19 cellular contexts compared by ENCODE assay signal in the genomic region with DNA sequence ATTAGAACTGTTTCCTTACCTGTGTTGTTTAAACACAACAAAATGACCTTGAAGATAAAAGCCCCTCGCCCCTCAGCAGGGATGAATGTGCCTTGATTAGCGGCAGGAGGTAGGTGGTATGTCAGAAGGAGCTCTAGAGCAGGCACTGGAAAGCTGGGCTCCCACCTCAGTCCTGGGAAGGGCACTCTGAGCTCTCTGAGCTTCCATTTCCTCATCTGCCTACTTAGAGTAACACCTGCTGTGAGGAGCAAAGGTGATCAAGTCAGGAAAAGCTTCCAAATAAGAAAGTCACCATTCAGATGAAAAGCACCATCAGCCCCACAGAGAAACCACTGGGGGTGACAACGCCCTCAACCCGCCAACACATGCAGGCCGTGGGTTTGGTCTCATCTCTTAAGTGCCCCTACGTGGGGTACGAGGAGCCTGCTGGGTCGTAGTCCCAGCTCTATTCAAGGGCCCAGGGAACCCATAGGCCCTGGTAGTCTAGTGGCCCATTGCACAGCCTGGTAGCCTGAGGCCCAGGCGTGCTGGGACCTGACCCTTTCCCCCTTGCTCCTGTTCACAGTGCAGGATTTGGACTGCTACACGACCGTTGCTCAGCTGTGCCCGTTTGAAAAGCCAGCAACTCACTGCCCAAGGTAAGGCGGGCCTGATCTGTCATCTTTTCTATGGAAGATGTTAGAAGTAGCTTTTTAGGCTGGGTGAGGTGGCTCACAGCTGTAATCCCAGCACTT. TPM values are rescaled to one million over a fixed set of nuclear protein-coding genes. Genes with fewer than 3 reads are reported as not detected.
A peak's percentile ranks its signal among the peaks of the same experiment; 100 is the strongest.
DNase-seq lines count a peak whose midpoint lies in the region; ATAC-seq, FAIRE-seq and TF ChIP-seq lines count a peak whose summit lies in the region.
"Had no signal": no experiment of that assay in that cellular context is flagged by ENCODE, and none has a peak within 500 bp of the region (broad histone marks: within the 10 kb centered on the region; RNA-seq: fewer than 3 reads in every experiment).

No MANE protein-coding gene starts in this region.

- H3K79me1 ChIP-seq in IMR-90 (ENCODE audit: low read depth in 1 of 2, low read length in 2 of 2) (no peaks in the 10 kb centered on the region), H1 (ENCODE audit: low read depth, low read length) (no peaks in the 10 kb centered on the region)

- H3K4me2 ChIP-seq in IMR-90 (ENCODE audit: low read depth, low read length) (no peak overlapping the region), H1 (ENCODE audit: insufficient read depth in 1 of 2, low read depth in 2 of 2, low read length in 2 of 2) (no peak overlapping the region)

- peaks cover 14% of the 10 kb centered on the region for H3K27me3 Mint-ChIP-seq in activated naive CD4-positive, alpha-beta T cell treated with anti-CD3 and anti-CD28 coated beads, Interleukin-2, amount 10 ng/mL, durations not matched to agents 7 days and 5 days
- H3K27me3 Mint-ChIP-seq: CD4-positive, alpha-beta T cell had no signal

- H4K20me1 ChIP-seq in IMR-90 (ENCODE audit: insufficient read depth, low read length) (no peaks in the 10 kb centered on the region), H1 (replicated peaks in 1 of 2; ENCODE audit: control insufficient read depth in 1 of 2, insufficient read depth in 2 of 2, low read length in 2 of 2) (peaks cover 0 to 1% of the 10 kb centered on the region in 2 experiments)

- H2BK120ac ChIP-seq in IMR-90 (ENCODE audit: low read depth, low read length) (no peak overlapping the region), H1 (replicated peaks; ENCODE audit: low read depth, low read length) (no peak overlapping the region)

- H3K9me1 ChIP-seq in IMR-90 (ENCODE audit: insufficient read depth, low read length) = peaks cover 3% of the 10 kb centered on the region

- CTCF ChIA-PET in IMR-90 (lab: Yijun Ruan, JAX) (no interaction called here), H1 (lab: Charles Lee; ENCODE audit: partially characterized antibody) (interaction anchor here (0.6 to 3.9 kb wide), 12 partner anchors 8 to 123 kb away, joined by 3 to 14 read pairs (median 3); no protein-coding TSS in a partner anchor)
- CTCF ChIA-PET in activated naive CD4-positive, alpha-beta T cell treated with anti-CD3 and anti-CD28 coated beads, Interleukin-2, amount 10 ng/mL, durations not matched to agents 7 days and 5 days (lab: Charles Lee) = no interaction called here

- intact Hi-C loops in IMR-90 (cut with micrococcal nuclease) = no loop called here
- intact Hi-C loops in stomach (cut with DNase I; ENCODE audit: low total_unique reads) = no loop called here

- peaks cover 11% of the 10 kb centered on the region for H3K4me1 ChIP-seq in IMR-90 (ENCODE audit: control insufficient read depth, insufficient read depth, low read length)
- H3K4me1 ChIP-seq in H1 (replicated peaks in 1 of 4; ENCODE audit: control insufficient read depth in 3 of 4, insufficient read depth in 4 of 4, low read length in 3 of 4) = peaks cover 0 to 3% (median 0%) of the 10 kb centered on the region in 4 experiments; a peak in 1 of 7 replicates
- peaks cover 25% of the 10 kb centered on the region for H3K4me1 ChIP-seq in mucosa of stomach (ENCODE audit: control insufficient read depth, insufficient read depth, low read length)
- H3K4me1 ChIP-seq in stomach = peaks cover 0 to 35% (median 2%) of the 10 kb centered on the region in 4 donors
- H3K4me1 ChIP-seq: BE2C had no signal

- in situ Hi-C loops in IMR-90 (cut with MboI; ENCODE audit: low sequenced_read_pairs) = no loop called here

- TF ChIP-seq CTCF in IMR-90 (conservative IDR thresholded peaks at IDR 0.05; ENCODE audit: low read depth, low read length) (no peak), H1 (IDR thresholded peaks at IDR 0.05; ENCODE audit: control extremely low read depth in 1 of 3, insufficient read depth in 1 of 3, low read depth in 1 of 3, low read length in 3 of 3) (no peak), stomach (IDR thresholded peaks at IDR 0.05) (no peak)

- no peak overlapping the region for H3K9ac ChIP-seq in IMR-90 (ENCODE audit: low read depth, low read length)
- no peak overlapping the region for H3K9ac ChIP-seq in H1 (replicated peaks in 1 of 4; ENCODE audit: extremely low read depth in 1 of 4, low read depth in 3 of 4, low read length in 3 of 4)
- H3K9ac ChIP-seq in mucosa of stomach (ENCODE audit: low read length) = peak overlapping the region; percentile 18

- H4K8ac ChIP-seq in IMR-90 (ENCODE audit: low read depth in 2 of 2, low read length in 2 of 2) = no peak overlapping the region
- H4K8ac ChIP-seq in H1 (ENCODE audit: extremely low read depth, insufficient read depth, low read length) = peak overlapping the region; percentile 68; the same call in 1 of the 2 replicates

- DNase-seq in IMR-90 (no peak), H1 (ENCODE audit: low read depth in 1 of 2, low spot score in 2 of 2) (no peak), stomach (no peak), urothelium cell line (ENCODE audit: low spot score) (no peak)
- DNase-seq in activated naive CD4-positive, alpha-beta T cell treated with anti-CD3 and anti-CD28 coated beads, Interleukin-2, amount 10 ng/mL, durations not matched to agents 7 days and 5 days = no peak
- DNase-seq: BE2C; CD4-positive, alpha-beta T cell; EL; KBM-7; NCI-H1417 treated with DMSO at 0.1 percent for 48 hours; NCI-H1930; NCI-H526 treated with DMSO at 0.1 percent for 48 hours; OCI-M1; SHP77 treated with DMSO at 0.1 percent for 48 hours had no signal

- H3K9me3 ChIP-seq in IMR-90 (ENCODE audit: control insufficient read depth, insufficient read depth, low read length) = peaks cover 5% of the 10 kb centered on the region
- H3K9me3 ChIP-seq in H1 (ENCODE audit: insufficient read depth in 2 of 2, low read depth in 1 of 2, low read length in 1 of 2) = no peaks in the 10 kb centered on the region
- no peaks in the 10 kb centered on the region for H3K9me3 ChIP-seq in mucosa of stomach (ENCODE audit: control insufficient read depth, low read length)
- no peaks in the 10 kb centered on the region for H3K9me3 ChIP-seq in stomach

- H2BK20ac ChIP-seq in IMR-90 (ENCODE audit: low read depth, low read length) (no peak overlapping the region), H1 (ENCODE audit: low read length) (no peak overlapping the region)

- H3K18ac ChIP-seq in IMR-90 (ENCODE audit: low read depth, low read length) (no peak overlapping the region), H1 (ENCODE audit: extremely low read depth, low read length) (no peak overlapping the region)

- BruUV-seq in IMR-90 (replicated peaks; lab: Mats Ljungman, UMichigan) = no TSS peak

- H3K4ac ChIP-seq in IMR-90 (ENCODE audit: low read depth, low read length) (no peak overlapping the region), H1 (replicated peaks; ENCODE audit: insufficient read length, low read depth, low read length) (no peak overlapping the region)

- TF ChIP-seq RAD21 in IMR-90 (IDR thresholded peaks at IDR 0.05; ENCODE audit: low read length) (no peak), H1 (IDR thresholded peaks at IDR 0.05 in 1 of 2, conservative IDR thresholded peaks at IDR 0.05 in 1 of 2; ENCODE audit: low read depth in 2 of 2, low read length in 2 of 2) (0 out of 4 replicates have a peak, but pooled peaks of 1 of the 2 experiments have one; percentile 0)

- H2BK15ac ChIP-seq in IMR-90 (ENCODE audit: low read depth, low read length) (no peak overlapping the region), H1 (ENCODE audit: low read length) (no peak overlapping the region)

- TF ChIP-seq POLR2A in IMR-90 (IDR thresholded peaks at IDR 0.05; ENCODE audit: low read depth, low read length) (no peak), H1 (IDR thresholded peaks at IDR 0.05; ENCODE audit: control extremely low read depth in 1 of 2, low read depth in 2 of 2, low read length in 2 of 2) (no peak), stomach (IDR thresholded peaks at IDR 0.05) (no peak)

- no peak overlapping the region for H3K4me3 Mint-ChIP-seq in activated naive CD4-positive, alpha-beta T cell treated with anti-CD3 and anti-CD28 coated beads, Interleukin-2, amount 10 ng/mL, durations not matched to agents 7 days and 5 days
- H3K4me3 Mint-ChIP-seq: CD4-positive, alpha-beta T cell had no signal

- H3K36me3 ChIP-seq in IMR-90 (ENCODE audit: control insufficient read depth, insufficient read depth, low read length) (peaks cover 55% of the 10 kb centered on the region), H1 (ENCODE audit: control insufficient read depth in 2 of 4, insufficient read depth in 4 of 4, low read length in 3 of 4) (no peaks in the 10 kb centered on the region; a peak in 1 of 8 replicates), mucosa of stomach (ENCODE audit: control insufficient read depth, insufficient read depth, low read length) (no peaks in the 10 kb centered on the region), stomach (peaks cover 32 to 87% (median 74%) of the 10 kb centered on the region in 4 donors)
- H3K36me3 ChIP-seq: BE2C had no signal

- H3K27me3 ChIP-seq in IMR-90 (ENCODE audit: control insufficient read depth, insufficient read depth, low read length) (no peaks in the 10 kb centered on the region), H1 (replicated peaks in 1 of 4; ENCODE audit: control insufficient read depth in 3 of 4, extremely low read depth in 1 of 4, insufficient read depth in 3 of 4, low read length in 3 of 4) (no peaks in the 10 kb centered on the region), mucosa of stomach (ENCODE audit: control insufficient read depth, insufficient read depth, low read length) (no peaks in the 10 kb centered on the region), stomach (no peaks in the 10 kb centered on the region)
- H3K27me3 ChIP-seq: BE2C had no signal

- H3K27ac ChIP-seq in IMR-90 (ENCODE audit: insufficient read depth, low read length) = no peak overlapping the region
- no peak overlapping the region for H3K27ac ChIP-seq in H1 (ENCODE audit: low read depth, low read length)
- H3K27ac ChIP-seq in stomach = peak overlapping the region in 4 of 5 donors; percentile 13 to 60 (median 21)
- H3K27ac ChIP-seq: HL-60 had no signal

- no peak overlapping the region for H3K14ac ChIP-seq in IMR-90 (replicated peaks; ENCODE audit: low read depth, low read length)
- no peak overlapping the region for H3K14ac ChIP-seq in H1 (ENCODE audit: insufficient read length)

- H2AK5ac ChIP-seq in IMR-90 (ENCODE audit: low read depth, low read length) = 0 out of 2 replicates have a peak overlapping the region, but pooled peaks have one; percentile 18
- no peak overlapping the region for H2AK5ac ChIP-seq in H1 (ENCODE audit: low read depth, low read length)

- H3K56ac ChIP-seq in IMR-90 (ENCODE audit: extremely low read depth, insufficient read depth, low read length) (no peak overlapping the region), H1 (replicated peaks; ENCODE audit: insufficient read length, low read depth, low read length) (no peak overlapping the region)

- H3K23ac ChIP-seq in IMR-90 (ENCODE audit: low read depth, low read length) (no peak overlapping the region), H1 (ENCODE audit: insufficient read length) (no peak overlapping the region)

- H3K4me1 Mint-ChIP-seq in activated naive CD4-positive, alpha-beta T cell treated with anti-CD3 and anti-CD28 coated beads, Interleukin-2, amount 10 ng/mL, durations not matched to agents 7 days and 5 days = no peaks in the 10 kb centered on the region

- H3K27ac Mint-ChIP-seq in activated naive CD4-positive, alpha-beta T cell treated with anti-CD3 and anti-CD28 coated beads, Interleukin-2, amount 10 ng/mL, durations not matched to agents 7 days and 5 days = no peak overlapping the region
- H3K27ac Mint-ChIP-seq: CD4-positive, alpha-beta T cell had no signal

- H4K5ac ChIP-seq in IMR-90 (ENCODE audit: low read depth, low read length) (no peak overlapping the region), H1 (ENCODE audit: insufficient read length, low read depth, low read length) (no peak overlapping the region)

- no peak overlapping the region for H2BK5ac ChIP-seq in IMR-90 (ENCODE audit: low read depth, low read length, poor library complexity, severe bottlenecking)
- no peak overlapping the region for H2BK5ac ChIP-seq in H1 (ENCODE audit: low read depth, low read length)

- no peaks in the 10 kb centered on the region for H3K79me2 ChIP-seq in H1 (ENCODE audit: control insufficient read depth in 1 of 2, insufficient read depth in 2 of 2, low read length in 2 of 2)

- H4K91ac ChIP-seq in IMR-90 (ENCODE audit: insufficient read depth, low read depth, low read length) (no peak overlapping the region), H1 (replicated peaks; ENCODE audit: insufficient read length, low read length) (no peak overlapping the region)

- H2BK12ac ChIP-seq in H1 (ENCODE audit: low read depth, low read length) = no peak overlapping the region

- dilution Hi-C loops in IMR-90 (cut with HindIII; ENCODE audit: low sequenced_read_pairs, unreplicated experiment) = no loop called here

- H3K23me2 ChIP-seq in H1 (ENCODE audit: low read depth, low read length) = no peaks in the 10 kb centered on the region

- H3K4me3 ChIP-seq in IMR-90 (ENCODE audit: insufficient read depth, low read depth, low read length) (no peak overlapping the region), H1 (ENCODE audit: extremely low read depth in 1 of 4, insufficient read depth in 2 of 4, low read depth in 3 of 4, low read length in 4 of 4) (no peak overlapping the region), mucosa of stomach (ENCODE audit: low read length) (no peak overlapping the region), stomach (no peak overlapping the region)

- H2AFZ ChIP-seq in IMR-90 (replicated peaks; ENCODE audit: low read length, poor library complexity) = peak overlapping the region; percentile 7
- no peak overlapping the region for H2AFZ ChIP-seq in H1 (ENCODE audit: low read length)

- WGBS in IMR-90 (ENCODE audit: extremely low coverage in 2 of 2, insufficient read length in 1 of 2), 2 experiments = 95% methylated on average over 4 of the region's 13 CpGs; no CpG with 5 or more reads in 1 of the 2 experiments
- WGBS in H1 (ENCODE audit: extremely low coverage in 1 of 2, insufficient coverage in 1 of 2, insufficient read length in 1 of 2, insufficient replicate concordance in 2 of 2, low coverage in 1 of 2, low lambda C conversion rate in 2 of 2, missing lambda C conversion rate in 1 of 2), 2 experiments = 77% methylated on average over 13 of the region's 13 CpGs; no CpG with 5 or more reads in 1 of the 2 experiments
- WGBS in stomach, 5 donors = 76 to 86% (median 80%) methylated on average over 12 to 13 of the region's 13 CpGs

- FAIRE-seq in H1 (lab: Jason Lieb, UNC) = no peak
- no peak for FAIRE-seq in urothelium cell line (lab: Jason Lieb, UNC)
- FAIRE-seq: H54, HTR-8/SVneo had no signal

- no peaks in the 10 kb centered on the region for H3K36me3 Mint-ChIP-seq in activated naive CD4-positive, alpha-beta T cell treated with anti-CD3 and anti-CD28 coated beads, Interleukin-2, amount 10 ng/mL, durations not matched to agents 7 days and 5 days

- no peak overlapping the region for H2AK9ac ChIP-seq in IMR-90 (replicated peaks; ENCODE audit: low read depth, low read length, poor library complexity)

- H3K9me3 Mint-ChIP-seq in activated naive CD4-positive, alpha-beta T cell treated with anti-CD3 and anti-CD28 coated beads, Interleukin-2, amount 10 ng/mL, durations not matched to agents 7 days and 5 days = no peaks in the 10 kb centered on the region
- H3K9me3 Mint-ChIP-seq: CD4-positive, alpha-beta T cell had no signal

- TF ChIP-seq EP300 in H1 (IDR thresholded peaks at IDR 0.05; ENCODE audit: borderline replicate concordance in 1 of 2, low read depth in 2 of 2, low read length in 2 of 2) = no peak
- TF ChIP-seq EP300 in stomach (IDR thresholded peaks at IDR 0.05) = no peak

- POLR2A ChIA-PET in IMR-90 (lab: Charles Lee; ENCODE audit: unreplicated experiment) (no interaction called here), H1 (lab: Charles Lee; ENCODE audit: partially characterized antibody) (interaction anchor here (1.2 kb wide), 2 partner anchors 12 to 26 kb away, joined by 3 read pairs; no protein-coding TSS in a partner anchor)

- ATAC-seq in IMR-90 (ENCODE audit: low read depth) (no peak), HG03095 (IDR thresholded peaks at IDR 0.05; ENCODE audit: unreplicated experiment) (no peak)

RNA-seq across cellular contexts. Expression of gene CRISPLD2, which starts 57.3 kb away (rescaled TPM):
- 35.0 and 37.5 TPM in 2 replicates for total RNA-seq in IMR-90 (2012; rRNA removed)
- 21.3 and 23.1 TPM in 2 replicates for polyA plus RNA-seq in IMR-90 (2012; rRNA removed)
- 17.6 and 30.1 TPM in 2 replicates for polyA plus RNA-seq in IMR-90 (2012; cell fraction: cytosol; rRNA removed)
- 26.7 and 30.7 TPM in 2 replicates for polyA plus RNA-seq in IMR-90 (2012; cell fraction: nucleus; rRNA removed; ENCODE audit: low replicate concordance)
- 5.1 and 6.4 TPM in 2 replicates for total RNA-seq in H1 (2021; fragmentation: NEBNext Ultra II Directional; extraction: Animal tissue kit (Norgen Biotek cat#: 25700))
- 2.7 and 3.6 TPM in 2 replicates for polyA plus RNA-seq in H1 (2011; rRNA removed)
- polyA plus RNA-seq in H1 (2011; cell fraction: cytosol; rRNA removed) = 3.5 TPM
- polyA plus RNA-seq in H1 (2011; cell fraction: nucleus; rRNA removed) = 5.6 TPM
- polyA plus RNA-seq in H1 (2012, experiment 1 of 2) = 3.2 to 4.7 TPM (median 4.0 TPM) in 4 replicates
- 2.0 TPM for polyA plus RNA-seq in H1 (2012, experiment 2 of 2)
- 6.6 TPM for polyA plus RNA-seq in H1 (2013, experiment 1 of 2)
- polyA plus RNA-seq in H1 (2013, experiment 2 of 2) = 6.2 TPM
- polyA minus RNA-seq in H1 (2011; rRNA and poly(A)+ RNA removed) = 4.0 and 7.3 TPM in 2 replicates
- polyA minus RNA-seq in H1 (2011; cell fraction: cytosol; rRNA and poly(A)+ RNA removed) = 4.4 TPM
- polyA minus RNA-seq in H1 (2011; cell fraction: nucleus; rRNA and poly(A)+ RNA removed) = 4.8 TPM
- 100 to 1,000 TPM in 3 of 5 donors, 10 to 100 TPM in 2; 92.0 to 242 (median 102) TPM for total RNA-seq in stomach
- polyA plus RNA-seq in stomach = 10 to 100 TPM; 18.3 to 46.0 (median 20.2) TPM

Comparison
In these comparisons a context has a peak if more than half of its experiments do, and no peak if none do; other contexts are left out.
1. H3K27ac ChIP-seq: peak in stomach (4 of 5); none in IMR-90 (single experiment) and H1 (single experiment).